ENCODE assay signal across 15 cellular contexts in genomic region chr20:18916886-18917785, GRCh38.
"Had no signal": no experiment of that assay in that cellular context is flagged by ENCODE, and none has a peak within 500 bp of the region (broad histone marks: within the 10 kb centered on the region; RNA-seq: fewer than 3 reads in every experiment).

No MANE protein-coding gene starts in this region.

- H3K4me3 Mint-ChIP-seq: activated naive CD4-positive, alpha-beta T cell treated with anti-CD3 and anti-CD28 coated beads, Interleukin-2, amount 10 ng/mL, durations not matched to agents 7 days and 5 days; brain; dendritic cell treated with granulocyte-macrophage colony-stimulating factor and Interleukin-4, amounts not matched to agents 40 ng/mL and 50 ng/mL, for 4 days; naive thymus-derived CD8-positive, alpha-beta T cell had no signal

- H3K27ac Mint-ChIP-seq: activated naive CD4-positive, alpha-beta T cell treated with anti-CD3 and anti-CD28 coated beads, Interleukin-2, amount 10 ng/mL, durations not matched to agents 7 days and 5 days; activated T-helper 2 cell treated with anti-CD3 and anti-CD28 coated beads, Interferon-gamma antibody, Interleukin-2, Interleukin-4, amounts not matched to agents 10 μg/mL and 5 μg/mL and 100 μg/mL, durations not matched to agents 14 hours and 24 hours and 36 hours; dendritic cell treated with granulocyte-macrophage colony-stimulating factor and Interleukin-4, amounts not matched to agents 40 ng/mL and 50 ng/mL, for 4 days; naive thymus-derived CD8-positive, alpha-beta T cell had no signal

- H3K9me3 ChIP-seq: mucosa of descending colon, sigmoid colon, vagina had no signal

- H3K4me1 Mint-ChIP-seq: activated naive CD4-positive, alpha-beta T cell treated with anti-CD3 and anti-CD28 coated beads, Interleukin-2, amount 10 ng/mL, durations not matched to agents 7 days and 5 days; naive thymus-derived CD8-positive, alpha-beta T cell had no signal

- H3K9me3 Mint-ChIP-seq: activated naive CD4-positive, alpha-beta T cell treated with anti-CD3 and anti-CD28 coated beads, Interleukin-2, amount 10 ng/mL, durations not matched to agents 7 days and 5 days; activated T-helper 2 cell treated with anti-CD3 and anti-CD28 coated beads, Interferon-gamma antibody, Interleukin-2, Interleukin-4, amounts not matched to agents 10 μg/mL and 5 μg/mL and 100 μg/mL, durations not matched to agents 14 hours and 24 hours and 36 hours; dendritic cell treated with granulocyte-macrophage colony-stimulating factor and Interleukin-4, amounts not matched to agents 40 ng/mL and 50 ng/mL, for 4 days had no signal

- DNase-seq: activated CD4-positive, alpha-beta T cell treated with anti-CD3 and anti-CD28 coated beads, Interleukin-2, amount 50 U/mL, for 1 hour; activated naive CD4-positive, alpha-beta T cell treated with anti-CD3 and anti-CD28 coated beads, Interleukin-2, amount 10 ng/mL, durations not matched to agents 7 days and 5 days; activated T-cell treated with anti-CD3 and anti-CD28 coated beads for 4 hours; hippocampal formation; mucosa of descending colon; naive thymus-derived CD8-positive, alpha-beta T cell; occipital lobe; sigmoid colon; stimulated activated CD4-positive, alpha-beta T cell treated with anti-CD3 and anti-CD28 coated beads, Interleukin-12 subunit alpha, Interleukin-12 subunit beta, amount 100 ng/mL, for 4 hours; stimulated activated CD8-positive, alpha-beta memory T cell treated with anti-CD3 and anti-CD28 coated beads, Interleukin-4, amount 100 ng/mL, for 48 hours had no signal

- H3K27ac ChIP-seq: sigmoid colon, vagina had no signal

- H3K36me3 ChIP-seq: sigmoid colon, vagina had no signal

- H3K4me3 ChIP-seq: lung, mucosa of descending colon, sigmoid colon, vagina had no signal

- H3K27me3 ChIP-seq: sigmoid colon, vagina had no signal

- H3K27me3 Mint-ChIP-seq: activated naive CD4-positive, alpha-beta T cell treated with anti-CD3 and anti-CD28 coated beads, Interleukin-2, amount 10 ng/mL, durations not matched to agents 7 days and 5 days; dendritic cell treated with granulocyte-macrophage colony-stimulating factor and Interleukin-4, amounts not matched to agents 40 ng/mL and 50 ng/mL, for 4 days had no signal

- H3K4me1 ChIP-seq: sigmoid colon, vagina had no signal

- H3K36me3 Mint-ChIP-seq: activated naive CD4-positive, alpha-beta T cell treated with anti-CD3 and anti-CD28 coated beads, Interleukin-2, amount 10 ng/mL, durations not matched to agents 7 days and 5 days; brain; naive thymus-derived CD8-positive, alpha-beta T cell had no signal
